1 cellular context compared by ENCODE assay signal in genomic region chr21:32727728-32728454, GRCh38.
A peak's percentile ranks its signal among the peaks of the same experiment; 100 is the strongest.
TF ChIP-seq lines count a peak whose summit lies in the region.

TSS of gene SYNJ1 (minus strand) at chr21:32728013. CDS start at chr21:32726895, 1,118 bp downstream.

TF ChIP-seq in K562, 482 proteins besides CTCF, POLR2A, EP300 and RAD21 (continued from another document and continues in another):
- TF ChIP-seq ZNF449 (CRISPR knock-in tag; IDR thresholded peaks at IDR 0.05) = 0 out of 2 replicates have a peak, but pooled peaks have one; percentile 28
- no peak for TF ChIP-seq RFX5 (IDR thresholded peaks at IDR 0.05; ENCODE audit: low read depth, low read length)
- TF ChIP-seq ETS1 (conservative IDR thresholded peaks at IDR 0.05; ENCODE audit: control insufficient read depth, low read depth, low read length) = peak; percentile 94; the same call in 1 of the 2 replicates
- TF ChIP-seq ZNF3 (CRISPR knock-in tag; IDR thresholded peaks at IDR 0.05) = no peak
- TF ChIP-seq ZBTB11 (CRISPR knock-in tag; IDR thresholded peaks at IDR 0.05) = peak in 1 of 3 experiments; percentile 74; a peak in 2 of 6 replicates
- peak; percentile 38; the same call in 1 of the 2 replicates for TF ChIP-seq SMARCC2 (IDR thresholded peaks at IDR 0.05; ENCODE audit: low read depth)
- peak; percentile 91 for TF ChIP-seq SUPT5H (IDR thresholded peaks at IDR 0.05)
- TF ChIP-seq ZBTB40 (IDR thresholded peaks at IDR 0.05) = peak; percentile 95
- TF ChIP-seq ZBTB40 (CRISPR knock-in tag; IDR thresholded peaks at IDR 0.05) = no peak
- TF ChIP-seq RBM25 (IDR thresholded peaks at IDR 0.05; ENCODE audit: low read depth, low read length, severe bottlenecking) = no peak
- no peak for TF ChIP-seq STAG1 (CRISPR knock-in tag; IDR thresholded peaks at IDR 0.05; ENCODE audit: borderline replicate concordance)
- peak; percentile 76 for TF ChIP-seq CCNT2 (IDR thresholded peaks at IDR 0.05; ENCODE audit: borderline replicate concordance, extremely low read depth, insufficient read length, low read depth, low read length)
- TF ChIP-seq ZNF24 (IDR thresholded peaks at IDR 0.05) = no peak
- peak; percentile 79 for TF ChIP-seq ZFX (CRISPR knock-in tag; IDR thresholded peaks at IDR 0.05)
- no peak for TF ChIP-seq TCF7L2 (IDR thresholded peaks at IDR 0.05; ENCODE audit: low read depth, low read length)
- TF ChIP-seq GTF3C2 (IDR thresholded peaks at IDR 0.05; ENCODE audit: borderline replicate concordance, extremely low read depth, insufficient read length) = no peak
- TF ChIP-seq ILF3 (IDR thresholded peaks at IDR 0.05; ENCODE audit: borderline replicate concordance) = no peak
- no peak for TF ChIP-seq BACH1 (tag; IDR thresholded peaks at IDR 0.05)
- TF ChIP-seq PHF21A (IDR thresholded peaks at IDR 0.05; ENCODE audit: borderline replicate concordance, low read depth) = 0 out of 2 replicates have a peak, but pooled peaks have one; percentile 29
- no peak for TF ChIP-seq ZNF589 (CRISPR knock-in tag; IDR thresholded peaks at IDR 0.05; ENCODE audit: low read depth)
- peak; percentile 80 for TF ChIP-seq MXD1 (CRISPR knock-in tag; IDR thresholded peaks at IDR 0.05; ENCODE audit: borderline replicate concordance, poor library complexity, severe bottlenecking)
- TF ChIP-seq ZNF707 (CRISPR knock-in tag; conservative IDR thresholded peaks at IDR 0.05) = no peak
- peak; percentile 72 for TF ChIP-seq E2F1 (CRISPR knock-in tag; IDR thresholded peaks at IDR 0.05)
- no peak for TF ChIP-seq BCLAF1 (IDR thresholded peaks at IDR 0.05; ENCODE audit: borderline replicate concordance in 1 of 2, control insufficient read depth in 1 of 2, low read depth in 2 of 2, low read length in 1 of 2)
- TF ChIP-seq SMAD3 (CRISPR knock-in tag; conservative IDR thresholded peaks at IDR 0.05) = 0 out of 2 replicates have a peak, but pooled peaks have one; percentile 35
- TF ChIP-seq ATF2 (CRISPR knock-in tag; IDR thresholded peaks at IDR 0.05) = no peak
- TF ChIP-seq ZNF354B (CRISPR knock-in tag; IDR thresholded peaks at IDR 0.05) = no peak
- TF ChIP-seq ZNF217 (CRISPR knock-in tag; IDR thresholded peaks at IDR 0.05) = no peak
- TF ChIP-seq BRCA1 (IDR thresholded peaks at IDR 0.05) = no peak
- no peak for TF ChIP-seq BRCA1 (CRISPR knock-in tag; IDR thresholded peaks at IDR 0.05)
